Comparison of ENCODE assay signal across 15 cellular contexts in genomic region chr3:105274958-105275357, GRCh38.
A peak's percentile ranks its signal among the peaks of the same experiment; 100 is the strongest.
DNase-seq lines count a peak whose midpoint lies in the region; TF ChIP-seq lines count a peak whose summit lies in the region.
"Had no signal": no experiment of that assay in that cellular context is flagged by ENCODE, and none has a peak within 500 bp of the region (broad histone marks: within the 10 kb centered on the region; RNA-seq: fewer than 3 reads in every experiment).

No MANE protein-coding gene starts in this region.

- DNase-seq in EH (ENCODE audit: low read depth) (peak; percentile 78), PC-9 (peak; percentile 40 to 78), epithelial cell of prostate (ENCODE audit: low read depth, low spot score) (peak; percentile 92), osteoblast (ENCODE audit: insufficient read length, low spot score, missing footprints) (no peak), COR-L47 (lab: John Stamatoyannopoulos, UW) (no peak)
- no peak for DNase-seq in stimulated activated CD4-positive, alpha-beta T cell treated with anti-CD3 and anti-CD28 coated beads, Interleukin-1b, Interleukin-23, amount 100 ng/mL, for 48 hours
- DNase-seq in activated naive CD4-positive, alpha-beta T cell (lab: John Stamatoyannopoulos, UW): no peak
- DNase-seq in stimulated activated CD4-positive, alpha-beta T cell treated with anti-CD3 and anti-CD28 coated beads, Interleukin-15, amount 100 ng/mL, for 24 hours: no peak
- DNase-seq: activated CD8-positive, alpha-beta T cell treated with anti-CD3 and anti-CD28 coated beads, Interleukin-2, amount 10 ng/mL, durations not matched to agents 7 days and 5 days; CD4-positive, alpha-beta T cell; gastrocnemius medialis; NCI-H146; NCI-H526 treated with DMSO at 0.1 percent for 48 hours; stimulated activated naive CD8-positive, alpha-beta T cell treated with anti-CD3 and anti-CD28 coated beads, Interleukin-15, amount 100 ng/mL, for 72 hours had no signal

- H3K36me3 ChIP-seq in PC-9 (ENCODE audit: low read depth): no peaks in the 10 kb centered on the region
- H3K36me3 ChIP-seq in osteoblast (ENCODE audit: insufficient read depth, low read length): no peaks in the 10 kb centered on the region
- H3K36me3 ChIP-seq: gastrocnemius medialis, right atrium auricular region had no signal

- H3F3A ChIP-seq in PC-9 (ENCODE audit: insufficient read depth, low read depth): peaks cover 17% of the 10 kb centered on the region

- CTCF ChIA-PET in PC-9 (lab: Charles Lee): interaction anchor here (0.6 kb wide), 1 partner anchor 223 kb away, joined by 3 read pairs; no protein-coding TSS in a partner anchor

- BruUV-seq in PC-9 (replicated peaks; lab: Mats Ljungman, UMichigan): no TSS peak

- no peak overlapping the region for H3K4me3 ChIP-seq in PC-9
- H3K4me3 ChIP-seq in osteoblast (ENCODE audit: insufficient read depth, low read length): no peak overlapping the region
- H3K4me3 ChIP-seq: gastrocnemius medialis, right atrium auricular region had no signal

- intact Hi-C loops in PC-9 (cut with micrococcal nuclease; ENCODE audit: unreplicated experiment): loop anchor here (1.0 kb wide), 2 partner anchors 91 to 127 kb away; partner anchors contain the start of gene ALCAM

- H3K79me2 ChIP-seq in PC-9 (ENCODE audit: low read depth): no peaks in the 10 kb centered on the region
- H3K79me2 ChIP-seq in osteoblast (ENCODE audit: insufficient read depth, low read length): no peaks in the 10 kb centered on the region

- H3K4me1 ChIP-seq in PC-9 (replicated peaks; ENCODE audit: insufficient read depth) (peaks cover 22% of the 10 kb centered on the region), osteoblast (ENCODE audit: insufficient read depth, low read length) (peaks cover 24% of the 10 kb centered on the region)
- H3K4me1 ChIP-seq: gastrocnemius medialis, right atrium auricular region had no signal

- no peak overlapping the region for H2AFZ ChIP-seq in PC-9
- no peak overlapping the region for H2AFZ ChIP-seq in osteoblast (ENCODE audit: low read length)

- POLR2A ChIA-PET in PC-9 (lab: Charles Lee; ENCODE audit: unreplicated experiment): interaction anchor here (0.5 to 0.7 kb wide), 3 partner anchors 84 to 1414 kb away, joined by 4 to 6 read pairs (median 4); no protein-coding TSS in a partner anchor

- H3K9me3 ChIP-seq in PC-9 (ENCODE audit: insufficient read depth, low read depth): no peaks in the 10 kb centered on the region; the same call in 1 of the 2 replicates
- H3K9me3 ChIP-seq in osteoblast (ENCODE audit: low read depth, low read length): no peaks in the 10 kb centered on the region
- H3K9me3 ChIP-seq: gastrocnemius medialis, right atrium auricular region had no signal

- TF ChIP-seq CTCF in PC-9 (conservative IDR thresholded peaks at IDR 0.05): no peak
- TF ChIP-seq CTCF in osteoblast (IDR thresholded peaks at IDR 0.05; ENCODE audit: extremely low read depth, low read depth, low read length): no peak

- H3K4me2 ChIP-seq in PC-9: peak overlapping the region; percentile 11; the same call in 1 of the 2 replicates
- peak overlapping the region; percentile 43 for H3K4me2 ChIP-seq in osteoblast (ENCODE audit: insufficient read depth, low read length)

- H4K20me1 ChIP-seq in PC-9 (ENCODE audit: insufficient read depth) (no peaks in the 10 kb centered on the region), osteoblast (ENCODE audit: insufficient read depth, low read length) (no peaks in the 10 kb centered on the region)

- H3K27ac ChIP-seq in PC-9 (peak overlapping the region; percentile 52), epithelial cell of prostate (peak overlapping the region; percentile 82), osteoblast (ENCODE audit: low read depth, low read length) (peak overlapping the region; percentile 82)
- H3K27ac ChIP-seq: gastrocnemius medialis, right atrium auricular region had no signal

- H3K9me2 ChIP-seq in PC-9 (ENCODE audit: insufficient read depth): no peaks in the 10 kb centered on the region

- no peaks in the 10 kb centered on the region for H3K27me3 ChIP-seq in PC-9 (ENCODE audit: insufficient read depth, low read depth)
- no peaks in the 10 kb centered on the region for H3K27me3 ChIP-seq in osteoblast (ENCODE audit: insufficient read depth, low read length)
- H3K27me3 ChIP-seq: gastrocnemius medialis, right atrium auricular region had no signal

Comparison
In these comparisons a context has a peak if more than half of its experiments do, and no peak if none do; other contexts are left out.
1. DNase-seq: peak in EH (single experiment), PC-9 (2 of 2) and epithelial cell of prostate (single experiment); none in osteoblast (single experiment), stimulated activated CD4-positive, alpha-beta T cell treated with anti-CD3 and anti-CD28 coated beads, Interleukin-1b, Interleukin-23, amount 100 ng/mL, for 48 hours (single experiment), activated naive CD4-positive, alpha-beta T cell (0 of 4), stimulated activated CD4-positive, alpha-beta T cell treated with anti-CD3 and anti-CD28 coated beads, Interleukin-15, amount 100 ng/mL, for 24 hours (single experiment) and COR-L47 (single experiment).
2. Peak in every context shown above with its lines, with median percentiles within 50 percentile points of each other: H3K27ac ChIP-seq.